In the genomic region with DNA sequence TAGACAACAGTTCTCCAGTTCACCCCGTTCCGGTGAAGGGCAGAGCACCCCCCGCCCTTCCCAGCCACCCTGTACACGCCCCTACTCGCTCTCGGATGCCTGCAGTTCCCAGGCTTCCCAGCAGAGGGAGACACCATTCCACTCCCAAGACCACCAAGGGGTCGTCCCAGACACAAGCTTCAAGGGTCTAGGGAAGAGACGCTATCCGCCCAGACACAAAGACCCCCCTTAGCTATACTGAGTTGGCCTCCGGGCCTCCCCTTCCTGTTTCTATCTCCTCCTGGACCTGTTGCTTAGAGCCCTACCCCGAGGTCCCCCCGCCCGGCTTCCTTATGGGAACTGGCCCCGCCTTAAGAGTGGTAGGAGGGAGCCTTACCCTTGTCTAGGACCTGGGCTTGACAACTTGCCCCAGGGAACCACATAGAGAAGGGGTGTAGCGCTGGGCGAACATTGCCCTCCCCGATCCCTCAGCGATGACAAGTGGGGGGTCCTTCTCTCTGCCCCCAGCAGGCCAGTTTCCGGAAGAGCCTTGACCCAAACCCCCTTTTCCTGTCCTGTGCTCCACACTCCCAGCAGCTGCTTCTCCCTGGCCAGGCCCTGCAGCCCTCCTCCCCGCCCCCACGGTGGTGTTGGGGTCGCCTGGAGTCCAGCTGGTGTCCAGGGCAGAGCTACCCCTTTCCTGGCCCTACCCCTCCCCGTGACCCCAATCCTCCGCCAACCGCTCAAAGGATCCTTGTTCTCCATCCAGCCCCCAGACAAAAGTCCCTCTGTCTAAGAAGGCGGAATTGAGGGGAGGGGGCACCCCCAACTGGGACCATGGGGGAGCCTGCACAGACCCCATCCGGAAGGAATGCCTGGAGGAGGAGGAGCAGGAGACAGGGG, we compare ENCODE assay signal across 9 cellular contexts. TPM values are rescaled to one million over a fixed set of nuclear protein-coding genes. Genes with fewer than 3 reads are reported as not detected.
DNase-seq lines count a peak whose midpoint lies in the region; ATAC-seq, FAIRE-seq and TF ChIP-seq lines count a peak whose summit lies in the region.
"Had no signal": no experiment of that assay in that cellular context is flagged by ENCODE, and none has a peak within 500 bp of the region (broad histone marks: within the 10 kb centered on the region; RNA-seq: fewer than 3 reads in every experiment).

No MANE protein-coding gene starts in this region.

- H3F3A ChIP-seq in DOHH2 (ENCODE audit: control insufficient read depth, insufficient read depth): no peaks in the 10 kb centered on the region

- H3K9me2 ChIP-seq in DOHH2 (replicated peaks; ENCODE audit: control insufficient read depth, low read length): no peaks in the 10 kb centered on the region

- H2AFZ ChIP-seq in keratinocyte (ENCODE audit: control insufficient read depth, low read length): peak overlapping the region; percentile 90

- peak; percentile 51 for DNase-seq in activated CD4-positive, alpha-beta T cell treated with anti-CD3 and anti-CD28 coated beads for 1 hour
- no peak for DNase-seq in chondrocyte (ENCODE audit: low spot score)
- no peak for DNase-seq in keratinocyte (ENCODE audit: low read depth, low spot score)
- DNase-seq in stimulated activated CD4-positive, alpha-beta T cell treated with anti-CD3 and anti-CD28 coated beads, Interleukin-12 subunit alpha, Interleukin-12 subunit beta, amount 100 ng/mL, for 4 hours: peak; percentile 69

- H3K36me3 Mint-ChIP-seq in chondrocyte (ENCODE audit: low read depth): no peaks in the 10 kb centered on the region

- ATAC-seq in HG02759 (IDR thresholded peaks at IDR 0.05; ENCODE audit: unreplicated experiment): no peak
- ATAC-seq in GM18498 (IDR thresholded peaks at IDR 0.05; ENCODE audit: unreplicated experiment): no peak

- H3K4me3 ChIP-seq in DOHH2 (ENCODE audit: low read length) (peak overlapping the region; percentile 32; the same call in 1 of the 2 replicates), keratinocyte (ENCODE audit: control insufficient read depth in 2 of 3, extremely low read depth in 1 of 3, insufficient read depth in 2 of 3, low read depth in 1 of 3, low read length in 3 of 3) (peak overlapping the region; percentile 93 to 95 (median 94))

- no peak overlapping the region for H3K27ac Mint-ChIP-seq in chondrocyte (ENCODE audit: unreplicated experiment)

- no peaks in the 10 kb centered on the region for H3K9me3 Mint-ChIP-seq in chondrocyte (ENCODE audit: low read depth)

- no peaks in the 10 kb centered on the region for H3K9me3 ChIP-seq in DOHH2 (ENCODE audit: control insufficient read depth, insufficient read depth, low read length)
- no peaks in the 10 kb centered on the region for H3K9me3 ChIP-seq in keratinocyte (ENCODE audit: control insufficient read depth, low read depth, low read length)

- dilution Hi-C loops in keratinocyte (cut with MboI; ENCODE audit: extremely low pct_ligation_motif_present, low sequenced_read_pairs): no loop called here

- H3K27me3 Mint-ChIP-seq in chondrocyte (ENCODE audit: low read depth): peaks cover 18% of the 10 kb centered on the region

- TF ChIP-seq CTCF in DOHH2 (IDR thresholded peaks at IDR 0.05; ENCODE audit: low read depth, low read length, poor library complexity, severe bottlenecking) (peak; percentile 98), LNCAP (IDR thresholded peaks at IDR 0.05) (peak; percentile 99), chondrocyte (IDR thresholded peaks at IDR 0.05) (peak; percentile 95), keratinocyte (optimal IDR thresholded peaks at IDR 0.05 in 1 of 3, IDR thresholded peaks at IDR 0.05 in 1 of 3, conservative IDR thresholded peaks at IDR 0.05 in 1 of 3; ENCODE audit: extremely low read depth in 1 of 3, insufficient read depth in 2 of 3, low read length in 3 of 3) (peak; percentile 94 to 99 (median 98))

- H3K4me1 Mint-ChIP-seq in chondrocyte (ENCODE audit: low read depth): peaks cover 8% of the 10 kb centered on the region

- peaks cover 5% of the 10 kb centered on the region for H3K4me1 ChIP-seq in DOHH2 (ENCODE audit: control insufficient read depth, low read length)
- peaks cover 57% of the 10 kb centered on the region for H3K4me1 ChIP-seq in keratinocyte (ENCODE audit: control insufficient read depth, extremely low read depth, insufficient read depth, low read length)

- no peaks in the 10 kb centered on the region for H3K36me3 ChIP-seq in DOHH2 (ENCODE audit: control insufficient read depth, low read length)
- H3K36me3 ChIP-seq in keratinocyte (ENCODE audit: control insufficient read depth in 2 of 2, extremely low read depth in 1 of 2, insufficient read depth in 2 of 2, low read length in 2 of 2): peaks cover 0 to 7% of the 10 kb centered on the region in 2 experiments

- FAIRE-seq in keratinocyte (lab: Jason Lieb, UNC): peak; percentile 84
- FAIRE-seq: colon had no signal

- no peaks in the 10 kb centered on the region; the same call in 1 of the 2 replicates for H3K27me3 ChIP-seq in DOHH2 (ENCODE audit: control insufficient read depth, low read length)
- no peaks in the 10 kb centered on the region for H3K27me3 ChIP-seq in keratinocyte (ENCODE audit: control insufficient read depth, extremely low read depth, insufficient read depth, low read length)

- H3K79me2 ChIP-seq in DOHH2 (ENCODE audit: control insufficient read depth, low read length): no peaks in the 10 kb centered on the region
- H3K79me2 ChIP-seq in keratinocyte (ENCODE audit: control insufficient read depth, insufficient read depth, low read length): peaks cover 34% of the 10 kb centered on the region

- H3K27ac ChIP-seq in DOHH2 (ENCODE audit: low read depth, low read length): no peak overlapping the region
- H3K27ac ChIP-seq in keratinocyte (ENCODE audit: control insufficient read depth, insufficient read depth, low read length): peak overlapping the region; percentile 87

- peak overlapping the region; percentile 57 for H3K4me3 Mint-ChIP-seq in chondrocyte (ENCODE audit: unreplicated experiment)

- no peaks in the 10 kb centered on the region for H3K9me1 ChIP-seq in keratinocyte (ENCODE audit: control insufficient read depth, extremely low read depth, insufficient read depth, low read length)

- peak overlapping the region; percentile 56 for H3K4me2 ChIP-seq in DOHH2 (ENCODE audit: low read length)
- peak overlapping the region; percentile 100 for H3K4me2 ChIP-seq in keratinocyte (ENCODE audit: control insufficient read depth, extremely low read depth, insufficient read depth, low read depth, low read length)

- peak overlapping the region; percentile 91 for H3K9ac ChIP-seq in keratinocyte (ENCODE audit: control insufficient read depth, extremely low read depth, insufficient read depth, low read length)

- H4K20me1 ChIP-seq in DOHH2 (ENCODE audit: control insufficient read depth, insufficient read depth, low read depth, low read length): no peaks in the 10 kb centered on the region
- H4K20me1 ChIP-seq in keratinocyte (ENCODE audit: control insufficient read depth, extremely low read depth, insufficient read depth, low read length): no peaks in the 10 kb centered on the region

RNA-seq across cellular contexts. Expression of a gene that starts 0.7 kb away (rescaled TPM):
- total RNA-seq in chondrocyte: not detected in 3 replicates
- 563 to 2,415 TPM (median 851 TPM) in 3 replicates for polyA plus RNA-seq in keratinocyte
- 498 TPM for polyA plus RNA-seq in keratinocyte (2011; ENCODE audit: low read depth)
- 945 and 1,085 TPM in 2 replicates for polyA plus RNA-seq in keratinocyte (2011; cell fraction: cytosol; rRNA removed)
- polyA plus RNA-seq in keratinocyte (2011; cell fraction: nucleus; rRNA removed): 621 and 766 TPM in 2 replicates
- 829 and 2,475 TPM in 2 replicates for polyA plus RNA-seq in keratinocyte (2012; ENCODE audit: low replicate concordance)
- polyA minus RNA-seq in keratinocyte: 308 to 665 TPM (median 468 TPM) in 3 replicates
- polyA minus RNA-seq in keratinocyte (2011; cell fraction: cytosol; rRNA and poly(A)+ RNA removed): 614 TPM
- 205 and 217 TPM in 2 replicates for polyA minus RNA-seq in keratinocyte (2011; cell fraction: nucleus; rRNA and poly(A)+ RNA removed)

RNA-seq across cellular contexts. Expression of a gene that starts 20.0 kb away (rescaled TPM):
- total RNA-seq in chondrocyte: 0.46 to 2.2 TPM (median 1.3 TPM) in 3 replicates
- polyA plus RNA-seq in keratinocyte: 0.01 to 0.14 TPM (median 0.10 TPM) in 3 replicates
- 0.76 TPM for polyA plus RNA-seq in keratinocyte (2011; ENCODE audit: low read depth)
- polyA plus RNA-seq in keratinocyte (2011; cell fraction: cytosol; rRNA removed): 0.09 TPM in 1 of 2 replicates, not detected in the other
- 0.89 and 1.1 TPM in 2 replicates for polyA plus RNA-seq in keratinocyte (2011; cell fraction: nucleus; rRNA removed)
- 0.11 and 0.93 TPM in 2 replicates for polyA plus RNA-seq in keratinocyte (2012; ENCODE audit: low replicate concordance)
- not detected in 3 replicates for polyA minus RNA-seq in keratinocyte
- not detected for polyA minus RNA-seq in keratinocyte (2011; cell fraction: cytosol; rRNA and poly(A)+ RNA removed)
- 0.31 TPM in 1 of 2 replicates, not detected in the other for polyA minus RNA-seq in keratinocyte (2011; cell fraction: nucleus; rRNA and poly(A)+ RNA removed)

RNA-seq across cellular contexts. Expression of a gene that starts 23.7 kb away (rescaled TPM):
- 2.9 to 7.8 TPM (median 7.1 TPM) in 3 replicates for total RNA-seq in chondrocyte
- 0.14 to 0.23 TPM (median 0.19 TPM) in 3 replicates for polyA plus RNA-seq in keratinocyte
- polyA plus RNA-seq in keratinocyte (2011; ENCODE audit: low read depth): not detected
- polyA plus RNA-seq in keratinocyte (2011; cell fraction: cytosol; rRNA removed): not detected in 2 replicates
- polyA plus RNA-seq in keratinocyte (2011; cell fraction: nucleus; rRNA removed): not detected in 2 replicates
- 0.32 and 2.6 TPM in 2 replicates for polyA plus RNA-seq in keratinocyte (2012; ENCODE audit: low replicate concordance)
- polyA minus RNA-seq in keratinocyte: not detected in 3 replicates
- not detected for polyA minus RNA-seq in keratinocyte (2011; cell fraction: cytosol; rRNA and poly(A)+ RNA removed)
- not detected in 2 replicates for polyA minus RNA-seq in keratinocyte (2011; cell fraction: nucleus; rRNA and poly(A)+ RNA removed)

RNA-seq across cellular contexts. Expression of a gene that starts 28.2 kb away (rescaled TPM):
- total RNA-seq in chondrocyte: not detected in 3 replicates
- 0.36 TPM in 1 of 3 replicates, not detected in the others for polyA plus RNA-seq in keratinocyte
- not detected for polyA plus RNA-seq in keratinocyte (2011; ENCODE audit: low read depth)
- not detected in 2 replicates for polyA plus RNA-seq in keratinocyte (2011; cell fraction: cytosol; rRNA removed)
- not detected in 2 replicates for polyA plus RNA-seq in keratinocyte (2011; cell fraction: nucleus; rRNA removed)
- 0.24 TPM in 1 of 2 replicates, not detected in the other for polyA plus RNA-seq in keratinocyte (2012; ENCODE audit: low replicate concordance)
- not detected in 3 replicates for polyA minus RNA-seq in keratinocyte
- not detected for polyA minus RNA-seq in keratinocyte (2011; cell fraction: cytosol; rRNA and poly(A)+ RNA removed)
- not detected in 2 replicates for polyA minus RNA-seq in keratinocyte (2011; cell fraction: nucleus; rRNA and poly(A)+ RNA removed)

RNA-seq across cellular contexts. Expression of a gene that starts 39.6 kb away (rescaled TPM):
- 108 to 114 TPM (median 113 TPM) in 3 replicates for total RNA-seq in chondrocyte
- 82.5 to 457 TPM (median 122 TPM) in 3 replicates for polyA plus RNA-seq in keratinocyte
- 159 TPM for polyA plus RNA-seq in keratinocyte (2011; ENCODE audit: low read depth)
- polyA plus RNA-seq in keratinocyte (2011; cell fraction: cytosol; rRNA removed): 216 and 272 TPM in 2 replicates
- 163 TPM in 2 replicates for polyA plus RNA-seq in keratinocyte (2011; cell fraction: nucleus; rRNA removed)
- 191 and 430 TPM in 2 replicates for polyA plus RNA-seq in keratinocyte (2012; ENCODE audit: low replicate concordance)
- polyA minus RNA-seq in keratinocyte: 206 to 558 TPM (median 224 TPM) in 3 replicates
- polyA minus RNA-seq in keratinocyte (2011; cell fraction: cytosol; rRNA and poly(A)+ RNA removed): 226 TPM
- 66.2 and 71.1 TPM in 2 replicates for polyA minus RNA-seq in keratinocyte (2011; cell fraction: nucleus; rRNA and poly(A)+ RNA removed)

Comparison
In these comparisons a context has a peak if more than half of its experiments do, and no peak if none do; other contexts are left out.
1. DNase-seq: peak in activated CD4-positive, alpha-beta T cell treated with anti-CD3 and anti-CD28 coated beads for 1 hour (single experiment) and stimulated activated CD4-positive, alpha-beta T cell treated with anti-CD3 and anti-CD28 coated beads, Interleukin-12 subunit alpha, Interleukin-12 subunit beta, amount 100 ng/mL, for 4 hours (single experiment); none in chondrocyte (single experiment) and keratinocyte (single experiment).
2. Peak in every context shown above with its lines, with median percentiles within 50 percentile points of each other: CTCF ChIP-seq.